ENCODE assay signal across 16 cellular contexts in the genomic region with DNA sequence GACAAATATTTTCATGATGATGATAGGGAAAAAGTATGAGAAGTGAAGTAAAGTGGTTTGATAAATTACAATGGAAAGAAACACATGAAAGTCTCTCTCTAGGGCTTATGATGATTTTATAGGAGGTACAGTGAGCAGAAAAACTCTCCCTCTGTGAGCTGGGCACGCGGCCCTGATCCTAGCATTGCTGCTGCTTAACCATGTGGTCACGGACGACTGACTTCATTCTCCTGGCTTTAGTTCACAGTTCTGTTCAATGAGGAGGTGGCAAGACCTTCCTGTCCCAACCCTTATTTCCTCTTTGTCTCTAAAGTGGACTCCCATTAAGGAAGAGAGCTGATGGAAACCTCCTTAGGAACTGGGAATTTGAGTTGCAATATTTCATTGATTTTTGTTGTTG. TPM values are rescaled to one million over a fixed set of nuclear protein-coding genes. Genes with fewer than 3 reads are reported as not detected.
A peak's percentile ranks its signal among the peaks of the same experiment; 100 is the strongest.
DNase-seq lines count a peak whose midpoint lies in the region; TF ChIP-seq lines count a peak whose summit lies in the region.
"Had no signal": no experiment of that assay in that cellular context is flagged by ENCODE, and none has a peak within 500 bp of the region (broad histone marks: within the 10 kb centered on the region; RNA-seq: fewer than 3 reads in every experiment).

No MANE protein-coding gene starts in this region.

- no peak overlapping the region for H3K4me3 ChIP-seq in fibroblast of mammary gland (ENCODE audit: control insufficient read depth, low read depth, low read length)
- H3K4me3 ChIP-seq: skin epidermis had no signal

- DNase-seq in G401 (ENCODE audit: low spot score) (peak; percentile 12), NCI-H2107 (lab: John Stamatoyannopoulos, UW) (peak; percentile 48), fibroblast of mammary gland (ENCODE audit: low read depth) (peak; percentile 36), occipital lobe (lab: John Stamatoyannopoulos, UW) (peak; percentile 3), epidermal melanocyte (ENCODE audit: insufficient read length, low spot score) (no peak), NCI-H128 (lab: John Stamatoyannopoulos, UW; ENCODE audit: unreplicated experiment) (no peak), NCI-H1048 (lab: John Stamatoyannopoulos, UW) (no peak), NCI-H187 treated with DMSO at 0.1 percent for 48 hours (lab: John Stamatoyannopoulos, UW) (no peak)
- DNase-seq: activated naive CD8-positive, alpha-beta T cell treated with anti-CD3 and anti-CD28 coated beads, Interleukin-2, amount 10 ng/mL, durations not matched to agents 7 days and 5 days; CD4-positive, CD25-positive, alpha-beta regulatory T cell; GF-D8; MV-4-11 had no signal

- in situ Hi-C loops in G401 (cut with HindIII; ENCODE audit: low sequenced_read_pairs) = no loop called here

- TF ChIP-seq CTCF in fibroblast of mammary gland (conservative IDR thresholded peaks at IDR 0.05; ENCODE audit: control insufficient read depth, insufficient read depth, low read depth, low read length) = no peak

RNA-seq across cellular contexts. Expression of a gene that starts 8.1 kb away (rescaled TPM):
- not detected in 2 replicates for total RNA-seq in G401 (2014; rRNA removed; shearing (Covaris generic))
- total RNA-seq in occipital lobe = 0.47 TPM
- total RNA-seq: activated naive CD8-positive, alpha-beta T cell treated with anti-CD3 and anti-CD28 coated beads, Interleukin-2, amount 10 ng/mL, durations not matched to agents 7 days and 5 days; CD4-positive, CD25-positive, alpha-beta regulatory T cell; HT1080; kidney epithelial cell; natural killer cell treated with Interleukin-12 subunit alpha and Interleukin-12 subunit beta and Interleukin-15 and Interleukin-18, amount 100 ng/mL, for 72 hours had no signal

RNA-seq across cellular contexts. Expression of a gene that starts 30.5 kb away (rescaled TPM):
- 25.2 and 37.9 TPM in 2 replicates for total RNA-seq in G401 (2014; rRNA removed; shearing (Covaris generic))
- total RNA-seq in occipital lobe = 50.5 TPM

Comparison
In these comparisons a context has a peak if more than half of its experiments do, and no peak if none do; other contexts are left out.
1. DNase-seq: peak in G401 (single experiment), NCI-H2107 (single experiment), fibroblast of mammary gland (single experiment) and occipital lobe (single experiment); none in epidermal melanocyte (single experiment), NCI-H128 (single experiment), NCI-H1048 (single experiment) and NCI-H187 treated with DMSO at 0.1 percent for 48 hours (single experiment).